9 cellular contexts compared by ENCODE assay signal in genomic region chr6:83707829-83708545, GRCh38. TPM values are rescaled to one million over a fixed set of nuclear protein-coding genes. Genes with fewer than 3 reads are reported as not detected.
DNase-seq lines count a peak whose midpoint lies in the region; FAIRE-seq lines count a peak whose summit lies in the region.
"Had no signal": no experiment of that assay in that cellular context is flagged by ENCODE, and none has a peak within 500 bp of the region (broad histone marks: within the 10 kb centered on the region; RNA-seq: fewer than 3 reads in every experiment).

No MANE protein-coding gene starts in this region.

- peaks cover 4% of the 10 kb centered on the region for H3K4me1 Mint-ChIP-seq in activated T-cell treated with anti-CD3 and anti-CD28 coated beads, Interleukin-2, amount 50 U/mL, for 24 hours (ENCODE audit: low read depth)

- peaks cover 50% of the 10 kb centered on the region for H3K27me3 Mint-ChIP-seq in activated T-cell treated with anti-CD3 and anti-CD28 coated beads, Interleukin-2, amount 50 U/mL, for 24 hours

- H3K36me3 Mint-ChIP-seq in activated T-cell treated with anti-CD3 and anti-CD28 coated beads, Interleukin-2, amount 50 U/mL, for 24 hours (ENCODE audit: low read depth) = no peaks in the 10 kb centered on the region

- H3K36me3 ChIP-seq in ES-I3 (ENCODE audit: insufficient read depth, low read length) = no peaks in the 10 kb centered on the region
- H3K36me3 ChIP-seq: adrenal gland had no signal

- peak overlapping the region; percentile 82; the same call in 1 of the 2 replicates for H3K9ac ChIP-seq in ES-I3 (ENCODE audit: low read depth, low read length)

- no peaks in the 10 kb centered on the region for H3K9me3 ChIP-seq in ES-I3 (ENCODE audit: control insufficient read depth, insufficient read depth, low read length)
- H3K9me3 ChIP-seq: adrenal gland had no signal

- DNase-seq in NCI-H2227 (lab: John Stamatoyannopoulos, UW; ENCODE audit: unreplicated experiment) = peak; percentile 64
- peak; percentile 16 to 35 for DNase-seq in frontal cortex (ENCODE audit: low spot score in 2 of 2)
- peak; percentile 77 for DNase-seq in posterior vena cava (ENCODE audit: low spot score)
- DNase-seq in CD1c-positive myeloid dendritic cell (ENCODE audit: extremely low spot score) = no peak
- DNase-seq in MV-4-11 (lab: John Stamatoyannopoulos, UW) = no peak
- no peak for DNase-seq in KG1 (lab: John Stamatoyannopoulos, UW)
- no peak for DNase-seq in activated T-cell treated with anti-CD3 and anti-CD28 coated beads, Interleukin-2, amount 50 U/mL, for 24 hours

- intact Hi-C loops in posterior vena cava (cut with DNase I) = no loop called here

- peaks cover 7% of the 10 kb centered on the region for H3K9me3 Mint-ChIP-seq in activated T-cell treated with anti-CD3 and anti-CD28 coated beads, Interleukin-2, amount 50 U/mL, for 24 hours

- no peak for FAIRE-seq in frontal cortex (lab: Jason Lieb, UNC)

- H3K4me3 Mint-ChIP-seq in activated T-cell treated with anti-CD3 and anti-CD28 coated beads, Interleukin-2, amount 50 U/mL, for 24 hours = no peak overlapping the region

- H3K27ac Mint-ChIP-seq in activated T-cell treated with anti-CD3 and anti-CD28 coated beads, Interleukin-2, amount 50 U/mL, for 24 hours = no peak overlapping the region

- H3K4me1 ChIP-seq in ES-I3 (ENCODE audit: insufficient read depth, low read length) = no peaks in the 10 kb centered on the region

RNA-seq across cellular contexts. Expression of gene SNAP91, which starts 0.9 kb away (rescaled TPM):
- 108 TPM for total RNA-seq in frontal cortex
- 1 to 10 TPM in 1 of 2 donors, under 1 TPM in 1; 0.97 to 4.0 TPM for total RNA-seq in posterior vena cava

Comparison
In these comparisons a context has a peak if more than half of its experiments do, and no peak if none do; other contexts are left out.
1. DNase-seq: peak in NCI-H2227 (single experiment), frontal cortex (2 of 2) and posterior vena cava (single experiment); none in CD1c-positive myeloid dendritic cell (single experiment), MV-4-11 (single experiment), KG1 (single experiment) and activated T-cell treated with anti-CD3 and anti-CD28 coated beads, Interleukin-2, amount 50 U/mL, for 24 hours (single experiment).
2. RNA of gene SNAP91, which starts 0.9 kb away (total RNA-seq): 108 TPM in frontal cortex (single experiment); 0.97 to 4.0 TPM in posterior vena cava; every median in the first group is over 10 times any median in the second.